ENCODE assay signal across 19 cellular contexts in the genomic region with DNA sequence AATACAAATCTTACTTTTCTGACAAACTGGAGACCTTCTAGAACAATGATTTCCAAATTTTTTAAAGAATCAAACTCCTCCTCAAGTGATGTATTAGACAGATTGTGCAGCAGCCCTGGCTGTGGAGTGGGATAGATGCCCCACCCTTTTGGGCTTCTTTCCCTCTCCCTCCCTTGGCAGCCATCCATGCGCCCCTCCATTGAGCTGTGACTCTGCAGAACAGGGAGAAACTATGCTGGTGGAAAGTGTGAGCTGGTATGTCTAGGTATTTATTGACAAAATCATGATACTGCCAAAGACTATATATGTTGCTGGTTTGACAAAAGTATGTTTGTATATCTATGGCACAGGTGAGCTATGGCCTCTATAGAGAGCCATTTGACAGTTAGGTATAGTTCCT.
A peak's percentile ranks its signal among the peaks of the same experiment; 100 is the strongest.
DNase-seq lines count a peak whose midpoint lies in the region; ATAC-seq, FAIRE-seq and TF ChIP-seq lines count a peak whose summit lies in the region.
"Had no signal": no experiment of that assay in that cellular context is flagged by ENCODE, and none has a peak within 500 bp of the region (broad histone marks: within the 10 kb centered on the region; RNA-seq: fewer than 3 reads in every experiment).

No MANE protein-coding gene starts in this region.

- intact Hi-C loops in kidney (cut with DNase I) (no loop called here), thyroid gland (cut with DNase I) (no loop called here)

- H3K27ac ChIP-seq in kidney (ENCODE audit: low read depth in 2 of 2, low read length in 2 of 2) (no peak overlapping the region), thyroid gland (no peak overlapping the region)
- H3K27ac ChIP-seq: KMS-11 had no signal

- H3K4me1 ChIP-seq in kidney (ENCODE audit: control insufficient read depth in 1 of 2, insufficient read depth in 1 of 2, low read depth in 1 of 2, low read length in 2 of 2) = no peaks in the 10 kb centered on the region
- no peaks in the 10 kb centered on the region for H3K4me1 ChIP-seq in thyroid gland

- ATAC-seq in HG03460 (IDR thresholded peaks at IDR 0.05; ENCODE audit: unreplicated experiment) = no peak
- ATAC-seq: HepG2 had no signal

- no peak for FAIRE-seq in kidney (lab: Jason Lieb, UNC)
- FAIRE-seq: D721Med, G401.6, GM12892, GM19239, HepG2 had no signal

- 74 to 77% methylated on average over 1 of the region's 1 CpG for WGBS in thyroid gland, 2 donors

- no peak overlapping the region for H3K9ac ChIP-seq in kidney (ENCODE audit: low read length in 2 of 2)
- H3K9ac ChIP-seq: KMS-11 had no signal

- H3K4me3 ChIP-seq in kidney (ENCODE audit: low read length in 2 of 2) = no peak overlapping the region
- H3K4me3 ChIP-seq in thyroid gland (replicated peaks in 1 of 3) = no peak overlapping the region

- H3K27me3 ChIP-seq in thyroid gland = no peaks in the 10 kb centered on the region

- H3K36me3 ChIP-seq in kidney (ENCODE audit: control insufficient read depth in 1 of 2, insufficient read depth in 2 of 2, low read length in 2 of 2) = no peaks in the 10 kb centered on the region
- no peaks in the 10 kb centered on the region for H3K36me3 ChIP-seq in thyroid gland

- DNase-seq in DMS79 treated with DMSO at 0.1 percent for 48 hours (lab: John Stamatoyannopoulos, UW) (peak; percentile 45), DMS79 (lab: John Stamatoyannopoulos, UW) (no peak), ACHN (peak; percentile 9), kidney (peak; percentile 79), thyroid gland (peak; percentile 73 to 83), NCI-H2081 (lab: John Stamatoyannopoulos, UW) (no peak)
- DNase-seq: 8988T; C1 segment of cervical spinal cord; CD4-positive, alpha-beta memory T cell; EL; GOT3; H9 had no signal

- in situ Hi-C loops in ACHN (cut with HindIII; ENCODE audit: low pct_ligation_motif_present, low pct_unique_long_range_greater_than_20kb, low sequenced_read_pairs) = no loop called here

- H3K9me3 ChIP-seq in kidney (ENCODE audit: control insufficient read depth in 1 of 2, low read length in 2 of 2) (no peaks in the 10 kb centered on the region), thyroid gland (no peaks in the 10 kb centered on the region)

- no peak for TF ChIP-seq POLR2A in thyroid gland (IDR thresholded peaks at IDR 0.05)

- TF ChIP-seq CTCF in kidney (IDR thresholded peaks at IDR 0.05; ENCODE audit: borderline replicate concordance, extremely low read depth, insufficient read depth) (no peak), thyroid gland (IDR thresholded peaks at IDR 0.05) (no peak)

Comparison
In these comparisons a context has a peak if more than half of its experiments do, and no peak if none do; other contexts are left out.
1. DNase-seq: peak in DMS79 treated with DMSO at 0.1 percent for 48 hours (single experiment), ACHN (single experiment), kidney (single experiment) and thyroid gland (2 of 2); none in DMS79 (single experiment) and NCI-H2081 (0 of 2).